Comparison of ENCODE assay signal across 8 cellular contexts in the genomic region with DNA sequence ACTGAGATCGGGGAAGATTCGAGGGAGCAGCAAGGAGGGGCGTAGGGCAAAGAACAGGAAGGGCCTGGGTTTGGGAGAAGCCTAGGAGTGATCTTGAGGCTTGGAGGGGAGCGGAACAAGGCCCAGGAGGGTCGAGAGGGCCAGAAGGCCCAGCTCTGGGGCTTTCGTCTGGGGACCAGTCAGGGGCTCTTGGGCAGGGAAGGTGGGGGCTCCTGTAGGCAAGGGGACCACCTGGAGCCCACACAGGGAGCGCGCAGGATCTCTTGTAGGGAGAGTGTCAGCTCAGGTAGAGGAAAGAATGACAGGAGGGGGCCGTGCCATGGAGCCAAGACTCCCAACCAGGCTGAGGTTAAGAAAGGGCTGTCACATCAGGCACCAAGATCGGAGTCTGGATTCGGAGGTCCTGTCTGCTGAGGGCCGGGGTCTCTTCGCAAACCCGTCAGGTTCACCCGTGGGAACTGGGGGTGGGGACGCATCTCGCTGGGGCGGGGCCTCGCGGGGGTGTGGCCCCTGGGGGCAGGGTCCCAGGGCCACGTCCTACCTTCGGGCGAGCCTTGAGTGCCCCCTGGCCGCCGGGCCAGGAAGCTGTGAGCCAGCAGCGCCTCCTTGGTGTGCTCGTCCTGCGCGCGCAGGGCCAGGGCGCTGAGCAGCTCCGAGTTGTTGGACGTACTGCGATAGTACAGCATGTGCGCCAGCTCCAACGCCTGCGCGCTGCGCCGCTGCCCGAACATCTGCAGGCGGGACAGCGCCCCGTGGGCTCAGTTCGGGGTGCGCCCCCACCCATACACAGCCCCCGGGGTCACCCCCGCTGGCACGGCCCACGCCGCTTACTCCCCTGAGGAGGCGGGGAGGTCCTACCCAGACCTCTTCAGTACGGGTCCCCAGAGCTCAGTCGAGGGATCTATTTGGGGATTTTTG. TPM values are rescaled to one million over a fixed set of nuclear protein-coding genes. Genes with fewer than 3 reads are reported as not detected.
DNase-seq lines count a peak whose midpoint lies in the region; ATAC-seq, FAIRE-seq and TF ChIP-seq lines count a peak whose summit lies in the region.

No MANE protein-coding gene starts in this region.

- peak overlapping the region; percentile 92 to 98 (median 97) for H3K27ac Mint-ChIP-seq in brain

- TF ChIP-seq CTCF in GM13977 (IDR thresholded peaks at IDR 0.05; ENCODE audit: extremely low read depth, insufficient read depth, missing control alignments), result peak; percentile 95
- TF ChIP-seq CTCF in brain (conservative IDR thresholded peaks at IDR 0.05), result peak; percentile 73 to 78

- peaks cover 10% of the 10 kb centered on the region for H3K36me3 Mint-ChIP-seq in brain

- H3K36me3 ChIP-seq in iPS-20b (ENCODE audit: insufficient read depth, low read depth, low read length) (no peaks in the 10 kb centered on the region), skeletal muscle tissue (ENCODE audit: control insufficient read depth in 3 of 3, insufficient read depth in 3 of 3, low read length in 3 of 3) (peaks cover 0 to 15% (median 10%) of the 10 kb centered on the region in 3 donors)

- H3K4me3 Mint-ChIP-seq in brain, result peak overlapping the region; percentile 82 to 86 (median 86)

- FAIRE-seq in H54 (lab: Jason Lieb, UNC), result no peak

- H3K4me3 ChIP-seq in iPS-20b (ENCODE audit: low read length) (peak overlapping the region; percentile 67), skeletal muscle tissue (ENCODE audit: low read length in 3 of 3) (peak overlapping the region; percentile 71 to 78 (median 76))

- peaks cover 8% of the 10 kb centered on the region; the same call in 1 of the 2 replicates for H3K27me3 ChIP-seq in iPS-20b (ENCODE audit: insufficient read depth, low read length)
- no peaks in the 10 kb centered on the region for H3K27me3 ChIP-seq in skeletal muscle tissue (ENCODE audit: control insufficient read depth in 3 of 3, insufficient read depth in 3 of 3, low read length in 3 of 3)

- H3K9me3 ChIP-seq in iPS-20b (ENCODE audit: insufficient read depth, low read depth, low read length) (no peaks in the 10 kb centered on the region; the same call in 1 of the 2 replicates), skeletal muscle tissue (ENCODE audit: control insufficient read depth in 3 of 3, low read length in 3 of 3) (no peaks in the 10 kb centered on the region)

- H3K27ac ChIP-seq in iPS-20b (ENCODE audit: low read length) (no peak overlapping the region), skeletal muscle tissue (ENCODE audit: low read depth, low read length) (peak overlapping the region; percentile 85)

- in situ Hi-C loops in GM13977 (cut with MboI; ENCODE audit: low pct_unique_long_range_greater_than_20kb, low sequenced_read_pairs, unreplicated experiment), result no loop called here

- H3K9me3 Mint-ChIP-seq in brain, result peaks cover 0 to 9% (median 2%) of the 10 kb centered on the region in 5 experiments

- DNase-seq in GM13977 (ENCODE audit: low spot score), result peak; percentile 96
- DNase-seq in NCI-H2029 treated with DMSO at 0.1 percent for 48 hours (lab: John Stamatoyannopoulos, UW), result peak; percentile 53
- peak; percentile 96 for DNase-seq in UCSD-AML1 (lab: John Stamatoyannopoulos, UW; ENCODE audit: unreplicated experiment)
- no peak for DNase-seq in H54 (ENCODE audit: insufficient read length, low spot score)

- no peaks in the 10 kb centered on the region for H3K27me3 Mint-ChIP-seq in brain

- peaks cover 53% of the 10 kb centered on the region for H3K4me1 Mint-ChIP-seq in brain

- peaks cover 8% of the 10 kb centered on the region; the same call in 1 of the 2 replicates for H3K4me1 ChIP-seq in iPS-20b (ENCODE audit: insufficient read depth, low read length)
- peaks cover 18 to 27% (median 22%) of the 10 kb centered on the region in 3 donors for H3K4me1 ChIP-seq in skeletal muscle tissue (ENCODE audit: control insufficient read depth in 3 of 3, insufficient read depth in 3 of 3, low read length in 3 of 3)

- no peak for TF ChIP-seq POLR2A in H54 (IDR thresholded peaks at IDR 0.05; ENCODE audit: low read depth, low read length)

- H3K9ac ChIP-seq in iPS-20b (ENCODE audit: low read depth, low read length) (peak overlapping the region; percentile 73; the same call in 1 of the 2 replicates), skeletal muscle tissue (ENCODE audit: low read depth in 1 of 3, low read length in 3 of 3) (peak overlapping the region; percentile 54 to 73 (median 66))

- ATAC-seq in HG02884 (IDR thresholded peaks at IDR 0.05; ENCODE audit: unreplicated experiment), result peak; percentile 46

RNA-seq across cellular contexts. Expression of gene EMP3, which starts 8.4 kb away (rescaled TPM):
- 24.9 TPM for polyA plus RNA-seq in brain (ENCODE audit: insufficient read depth, low read depth, low replicate concordance)
- 72.5 TPM for total RNA-seq in skeletal muscle tissue

RNA-seq across cellular contexts. Expression of gene TMEM143, which starts 30.0 kb away (rescaled TPM):
- 6.4 TPM for polyA plus RNA-seq in brain (ENCODE audit: insufficient read depth, low read depth, low replicate concordance)
- 7.8 TPM for total RNA-seq in skeletal muscle tissue

RNA-seq across cellular contexts. Expression of gene SYNGR4, which starts 30.4 kb away (rescaled TPM):
- 8.6 TPM for polyA plus RNA-seq in brain (ENCODE audit: insufficient read depth, low read depth, low replicate concordance)
- not detected for total RNA-seq in skeletal muscle tissue

RNA-seq across cellular contexts. Expression of gene KDELR1, which starts 57.6 kb away (rescaled TPM):
- polyA plus RNA-seq in brain (ENCODE audit: insufficient read depth, low read depth, low replicate concordance), result 216 TPM
- total RNA-seq in skeletal muscle tissue, result 47.5 TPM

RNA-seq across cellular contexts. Expression of gene GRIN2D, which starts 59.7 kb away (rescaled TPM):
- 2.1 TPM for polyA plus RNA-seq in brain (ENCODE audit: insufficient read depth, low read depth, low replicate concordance)
- under 0.01 TPM for total RNA-seq in skeletal muscle tissue
